In genomic region chr6:124372076-124372475, GRCh38 we compare ENCODE assay signal across 18 cellular contexts.
DNase-seq lines count a peak whose midpoint lies in the region; ATAC-seq and TF ChIP-seq lines count a peak whose summit lies in the region.
"Had no signal": no experiment of that assay in that cellular context is flagged by ENCODE, and none has a peak within 500 bp of the region (broad histone marks: within the 10 kb centered on the region; RNA-seq: fewer than 3 reads in every experiment).

No MANE protein-coding gene starts in this region.

- H3K14ac ChIP-seq in mesenchymal stem cell (ENCODE audit: low read length in 2 of 2): no peak overlapping the region

- TF ChIP-seq EP300 in ovary (IDR thresholded peaks at IDR 0.05): no peak

- no peak overlapping the region for H3K4me2 ChIP-seq in mesenchymal stem cell (ENCODE audit: low read length, poor library complexity, severe bottlenecking)

- no peak overlapping the region for H2BK120ac ChIP-seq in mesenchymal stem cell (ENCODE audit: low read depth, low read length)

- WGBS in mesenchymal stem cell: no CpG with 5 or more reads among the region's 2 CpGs
- WGBS in ovary, 3 donors: 14 to 18% (median 16%) methylated on average over 2 of the region's 2 CpGs

- H4K8ac ChIP-seq in mesenchymal stem cell (ENCODE audit: low read length): no peak overlapping the region

- H3K18ac ChIP-seq in mesenchymal stem cell (ENCODE audit: low read depth in 1 of 2, low read length in 2 of 2): no peak overlapping the region

- no peak overlapping the region for H3K23ac ChIP-seq in mesenchymal stem cell (ENCODE audit: low read length in 2 of 2)

- no peaks in the 10 kb centered on the region for H3K36me3 ChIP-seq in mesenchymal stem cell (ENCODE audit: control insufficient read depth in 1 of 2, insufficient read depth in 2 of 2, low read depth in 1 of 2, low read length in 2 of 2)
- H3K36me3 ChIP-seq in ovary: no peaks in the 10 kb centered on the region

- no peak overlapping the region for H2AK5ac ChIP-seq in mesenchymal stem cell (ENCODE audit: low read length, severe bottlenecking)

- H3K9ac ChIP-seq in mesenchymal stem cell (ENCODE audit: low read length): no peak overlapping the region

- intact Hi-C loops in ovary (cut with DNase I): no loop called here

- no peaks in the 10 kb centered on the region for H3K79me1 ChIP-seq in mesenchymal stem cell (replicated peaks; ENCODE audit: low read length, poor library complexity, severe bottlenecking)

- H3K27me3 ChIP-seq in mesenchymal stem cell (ENCODE audit: control insufficient read depth in 1 of 2, insufficient read depth in 1 of 2, low read length in 2 of 2) (no peaks in the 10 kb centered on the region), ovary (no peaks in the 10 kb centered on the region)

- H2BK15ac ChIP-seq in mesenchymal stem cell (ENCODE audit: low read depth, poor library complexity, severe bottlenecking): no peak overlapping the region

- no peak overlapping the region for H3K4me3 ChIP-seq in choroid plexus epithelial cell (ENCODE audit: low read depth, low read length)
- no peak overlapping the region for H3K4me3 ChIP-seq in mesenchymal stem cell (ENCODE audit: insufficient read depth in 1 of 2, low read depth in 1 of 2, low read length in 2 of 2)
- no peak overlapping the region for H3K4me3 ChIP-seq in ovary

- no peak for ATAC-seq in HG02759 (IDR thresholded peaks at IDR 0.05; ENCODE audit: unreplicated experiment)
- ATAC-seq: PC-3 had no signal

- peak; percentile 27 for DNase-seq in SHP77 treated with DMSO at 0.1 percent for 48 hours (lab: John Stamatoyannopoulos, UW)
- DNase-seq in choroid plexus epithelial cell (ENCODE audit: low read depth): peak; percentile 64
- DNase-seq in mesenchymal stem cell: peak; percentile 32
- peak; percentile 49 for DNase-seq in smooth muscle cell of the brain vasculature (ENCODE audit: low read depth, low spot score)
- no peak for DNase-seq in ovary
- no peak for DNase-seq in DMS53 (lab: John Stamatoyannopoulos, UW)
- DNase-seq: ACHN; C1 segment of cervical spinal cord; CD8-positive, alpha-beta memory T cell; KBM-7; NCI-H1105 treated with DMSO at 0.1 percent for 48 hours; NCI-H1694 treated with DMSO at 0.1 percent for 48 hours; NCI-H2107; NCI-H510A; NCI-H82; PC-3; RPMI8226 had no signal

- H2BK12ac ChIP-seq in mesenchymal stem cell (ENCODE audit: low read length in 2 of 2): no peak overlapping the region

- no peak overlapping the region for H3K27ac ChIP-seq in mesenchymal stem cell (ENCODE audit: low read length, poor library complexity, severe bottlenecking)
- no peak overlapping the region for H3K27ac ChIP-seq in ovary

- H2AFZ ChIP-seq in mesenchymal stem cell (ENCODE audit: low read depth, low read length): no peak overlapping the region

- no peak for TF ChIP-seq CTCF in choroid plexus epithelial cell (conservative IDR thresholded peaks at IDR 0.05; ENCODE audit: low read depth, low read length)
- no peak for TF ChIP-seq CTCF in ovary (IDR thresholded peaks at IDR 0.05)

- H3K4me1 ChIP-seq in mesenchymal stem cell (ENCODE audit: control insufficient read depth, insufficient read depth, low read depth, low read length): no peaks in the 10 kb centered on the region
- no peaks in the 10 kb centered on the region for H3K4me1 ChIP-seq in ovary (ENCODE audit: insufficient read depth)

- H3K9me3 ChIP-seq in mesenchymal stem cell (ENCODE audit: control insufficient read depth, low read length) (no peaks in the 10 kb centered on the region), ovary (no peaks in the 10 kb centered on the region)

- no peak overlapping the region for H2BK5ac ChIP-seq in mesenchymal stem cell (ENCODE audit: low read depth, low read length, poor library complexity, severe bottlenecking)

- no peak overlapping the region for H3K4ac ChIP-seq in mesenchymal stem cell (ENCODE audit: low read depth in 1 of 2, low read length in 2 of 2)

- TF ChIP-seq POLR2A in ovary (IDR thresholded peaks at IDR 0.05): no peak

- no peak overlapping the region for H4K91ac ChIP-seq in mesenchymal stem cell (ENCODE audit: low read length)

Comparison
In these comparisons a context has a peak if more than half of its experiments do, and no peak if none do; other contexts are left out.
1. DNase-seq: peak in SHP77 treated with DMSO at 0.1 percent for 48 hours (single experiment), choroid plexus epithelial cell (single experiment), mesenchymal stem cell (single experiment) and smooth muscle cell of the brain vasculature (single experiment); none in ovary (0 of 5) and DMS53 (single experiment).